Comparison of ENCODE assay signal across 1 cellular context in genomic region chr18:74331404-74331803, GRCh38.
TF ChIP-seq lines count a peak whose summit lies in the region.

No MANE protein-coding gene starts in this region.

TF ChIP-seq in HepG2, 621 proteins besides CTCF, POLR2A, EP300 and RAD21 (continued from another document):
- TF ChIP-seq HIC2 (CRISPR knock-in tag; IDR thresholded peaks at IDR 0.05; ENCODE audit: low read depth): no peak
